ENCODE assay signal across 10 cellular contexts in the genomic region with DNA sequence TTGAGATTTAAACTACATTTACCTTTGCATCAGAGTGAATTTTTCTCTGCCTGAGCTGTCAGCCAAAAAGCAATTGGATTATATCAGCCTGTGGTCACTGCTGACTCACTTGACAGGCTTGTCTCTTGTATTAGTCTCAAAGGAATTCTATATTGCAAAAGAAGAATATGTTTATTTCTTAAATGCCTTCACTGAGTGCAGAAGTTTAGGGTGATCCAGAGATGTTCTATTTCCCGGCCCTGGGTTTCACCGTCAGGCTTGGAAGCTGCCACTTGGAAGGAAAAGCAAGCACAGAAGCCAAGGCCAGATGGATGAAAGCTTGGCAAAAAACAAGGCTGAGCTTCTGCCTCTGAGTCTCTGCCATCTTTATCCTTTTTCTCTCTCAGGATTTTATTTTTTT.
DNase-seq lines count a peak whose midpoint lies in the region; ATAC-seq and TF ChIP-seq lines count a peak whose summit lies in the region.
"Had no signal": no experiment of that assay in that cellular context is flagged by ENCODE, and none has a peak within 500 bp of the region (broad histone marks: within the 10 kb centered on the region; RNA-seq: fewer than 3 reads in every experiment).

No MANE protein-coding gene starts in this region.

- peak overlapping the region; percentile 97 for H2BK120ac ChIP-seq in IMR-90 (ENCODE audit: low read depth, low read length)

- no TSS peak for BruUV-seq in IMR-90 (replicated peaks; lab: Mats Ljungman, UMichigan)

- in situ Hi-C loops in IMR-90 (cut with MboI; ENCODE audit: low sequenced_read_pairs), result loop anchor here (5.0 kb wide), 1 partner anchor 89 kb away; no protein-coding TSS in a partner anchor

- peaks cover 7% of the 10 kb centered on the region for H3K9me1 ChIP-seq in IMR-90 (ENCODE audit: insufficient read depth, low read length)

- 0% methylated on average over 2 of the region's 2 CpGs; no CpG with 5 or more reads in 1 of the 2 experiments for WGBS in IMR-90 (ENCODE audit: extremely low coverage in 2 of 2, insufficient read length in 1 of 2), 2 experiments
- WGBS in body of pancreas, 2 donors, result 58 to 64% methylated on average over 2 of the region's 2 CpGs
- 35% methylated on average over 2 of the region's 2 CpGs for WGBS in suprapubic skin

- ATAC-seq in IMR-90 (ENCODE audit: low read depth) (peak; percentile 87), body of pancreas (peak; percentile 61), GM19463 (IDR thresholded peaks at IDR 0.05; ENCODE audit: unreplicated experiment) (no peak), GM21447 (IDR thresholded peaks at IDR 0.05; ENCODE audit: unreplicated experiment) (no peak)

- no peak overlapping the region for H2AFZ ChIP-seq in IMR-90 (replicated peaks; ENCODE audit: low read length, poor library complexity)

- no peak overlapping the region for H3K4me2 ChIP-seq in IMR-90 (ENCODE audit: low read depth, low read length)

- TF ChIP-seq EP300 in suprapubic skin (IDR thresholded peaks at IDR 0.05), result peak; percentile 33

- H3K4me3 Mint-ChIP-seq in mesothelial cell of epicardium, result no peak overlapping the region
- H3K4me3 Mint-ChIP-seq: immature natural killer cell had no signal

- H3K9me3 ChIP-seq in IMR-90 (ENCODE audit: control insufficient read depth, insufficient read depth, low read length) (no peaks in the 10 kb centered on the region), body of pancreas (no peaks in the 10 kb centered on the region), suprapubic skin (no peaks in the 10 kb centered on the region)

- H3K14ac ChIP-seq in IMR-90 (replicated peaks; ENCODE audit: low read depth, low read length), result peak overlapping the region; percentile 82; the same call in 1 of the 2 replicates

- peaks cover 9% of the 10 kb centered on the region for H3K27me3 Mint-ChIP-seq in mesothelial cell of epicardium (ENCODE audit: low read depth)

- peak overlapping the region; percentile 82; the same call in 1 of the 2 replicates for H3K18ac ChIP-seq in IMR-90 (ENCODE audit: low read depth, low read length)

- H2AK5ac ChIP-seq in IMR-90 (ENCODE audit: low read depth, low read length), result no peak overlapping the region

- TF ChIP-seq POLR2A in IMR-90 (IDR thresholded peaks at IDR 0.05; ENCODE audit: low read depth, low read length) (no peak), body of pancreas (IDR thresholded peaks at IDR 0.05) (no peak), suprapubic skin (IDR thresholded peaks at IDR 0.05) (no peak)

- peak overlapping the region; percentile 24; the same call in 1 of the 3 replicates for H2BK15ac ChIP-seq in IMR-90 (ENCODE audit: low read depth, low read length)

- peak overlapping the region; percentile 87 for H3K27ac ChIP-seq in IMR-90 (ENCODE audit: insufficient read depth, low read length)
- H3K27ac ChIP-seq in body of pancreas, result no peak overlapping the region
- H3K27ac ChIP-seq in suprapubic skin, result no peak overlapping the region

- CTCF ChIA-PET in IMR-90 (lab: Yijun Ruan, JAX), result interaction anchor here (0.6 to 1.3 kb wide), 3 partner anchors 11 to 186 kb away, joined by 4 read pairs; no protein-coding TSS in a partner anchor

- POLR2A ChIA-PET in IMR-90 (lab: Charles Lee; ENCODE audit: unreplicated experiment), result interaction anchor here (0.5 to 1.4 kb wide), 4 partner anchors 33 to 233 kb away, joined by 3 to 4 read pairs (median 4); no protein-coding TSS in a partner anchor

- DNase-seq in IMR-90 (peak; percentile 95), body of pancreas (peak in 3 of 4 donors; percentile 12 to 17 (median 16)), kidney epithelial cell (ENCODE audit: low read depth) (peak; percentile 60), suprapubic skin (ENCODE audit: low spot score in 2 of 2) (no peak), mesothelial cell of epicardium (ENCODE audit: low spot score in 2 of 2, unreplicated experiment in 2 of 2) (no peak)
- DNase-seq: activated CD4-positive, alpha-beta T cell treated with anti-CD3 and anti-CD28 coated beads, Interleukin-2, amount 50 U/mL, for 48 hours; stimulated activated naive CD8-positive, alpha-beta T cell treated with anti-CD3 and anti-CD28 coated beads, Interleukin-15, Interleukin-2, amounts not matched to agents 100 U/mL and 50 U/mL, for 24 hours had no signal

- peak overlapping the region; percentile 54; the same call in 1 of the 2 replicates for H4K5ac ChIP-seq in IMR-90 (ENCODE audit: low read depth, low read length)

- dilution Hi-C loops in IMR-90 (cut with HindIII; ENCODE audit: low sequenced_read_pairs, unreplicated experiment), result no loop called here

- peak overlapping the region; percentile 91 for H4K8ac ChIP-seq in IMR-90 (ENCODE audit: low read depth in 2 of 2, low read length in 2 of 2)

- no peak for TF ChIP-seq CTCF in IMR-90 (conservative IDR thresholded peaks at IDR 0.05; ENCODE audit: low read depth, low read length)
- no peak for TF ChIP-seq CTCF in body of pancreas (IDR thresholded peaks at IDR 0.05)
- TF ChIP-seq CTCF in kidney epithelial cell (IDR thresholded peaks at IDR 0.05; ENCODE audit: insufficient read depth, low read length, poor library complexity, severe bottlenecking), result no peak
- TF ChIP-seq CTCF in suprapubic skin (IDR thresholded peaks at IDR 0.05), result no peak
- TF ChIP-seq CTCF in mesothelial cell of epicardium (IDR thresholded peaks at IDR 0.05; ENCODE audit: unreplicated experiment), result no peak

- H3K36me3 ChIP-seq in IMR-90 (ENCODE audit: control insufficient read depth, insufficient read depth, low read length) (peaks cover 10% of the 10 kb centered on the region), body of pancreas (replicated peaks in 1 of 2; ENCODE audit: insufficient read depth in 1 of 2, low read depth in 2 of 2) (peaks cover 0 to 5% of the 10 kb centered on the region in 2 donors), kidney epithelial cell (ENCODE audit: control insufficient read depth, insufficient read depth, low read length) (no peaks in the 10 kb centered on the region), suprapubic skin (peaks cover 16% of the 10 kb centered on the region)

- H3K23ac ChIP-seq in IMR-90 (ENCODE audit: low read depth, low read length), result no peak overlapping the region; the same call in 1 of the 2 replicates

- H2BK5ac ChIP-seq in IMR-90 (ENCODE audit: low read depth, low read length, poor library complexity, severe bottlenecking), result peak overlapping the region; percentile 89

- H2AK9ac ChIP-seq in IMR-90 (replicated peaks; ENCODE audit: low read depth, low read length, poor library complexity), result no peak overlapping the region

- no peak overlapping the region for H3K27ac Mint-ChIP-seq in mesothelial cell of epicardium

- H3K4me3 ChIP-seq in IMR-90 (ENCODE audit: insufficient read depth, low read depth, low read length) (no peak overlapping the region), body of pancreas (no peak overlapping the region), kidney epithelial cell (ENCODE audit: low read depth, low read length) (no peak overlapping the region), suprapubic skin (no peak overlapping the region)

- peak overlapping the region; percentile 94 for H3K4ac ChIP-seq in IMR-90 (ENCODE audit: low read depth, low read length)

- H3K36me3 Mint-ChIP-seq in mesothelial cell of epicardium, result peaks cover 13% of the 10 kb centered on the region
- H3K36me3 Mint-ChIP-seq: immature natural killer cell had no signal

- intact Hi-C loops in IMR-90 (cut with micrococcal nuclease), result loop anchor here (1.0 to 2.0 kb wide), 2 partner anchors 96 to 186 kb away; no protein-coding TSS in a partner anchor
- intact Hi-C loops in body of pancreas (cut with DNase I), result no loop called here

- H4K20me1 ChIP-seq in IMR-90 (ENCODE audit: insufficient read depth, low read length), result no peaks in the 10 kb centered on the region

- peak; percentile 30 for TF ChIP-seq RAD21 in IMR-90 (IDR thresholded peaks at IDR 0.05; ENCODE audit: low read length)

- peak overlapping the region; percentile 90 for H2BK20ac ChIP-seq in IMR-90 (ENCODE audit: low read depth, low read length)

- H3K9me3 Mint-ChIP-seq in mesothelial cell of epicardium, result no peaks in the 10 kb centered on the region
- H3K9me3 Mint-ChIP-seq: immature natural killer cell had no signal

- H3K27me3 ChIP-seq in IMR-90 (ENCODE audit: control insufficient read depth, insufficient read depth, low read length) (no peaks in the 10 kb centered on the region), body of pancreas (no peaks in the 10 kb centered on the region), kidney epithelial cell (ENCODE audit: control insufficient read depth, insufficient read depth, low read length) (no peaks in the 10 kb centered on the region), suprapubic skin (no peaks in the 10 kb centered on the region)

- H3K9ac ChIP-seq in IMR-90 (ENCODE audit: low read depth, low read length), result peak overlapping the region; percentile 19; the same call in 1 of the 2 replicates

- peak overlapping the region; percentile 80 for H3K56ac ChIP-seq in IMR-90 (ENCODE audit: extremely low read depth, insufficient read depth, low read length)

- peaks cover 4% of the 10 kb centered on the region for H3K4me1 Mint-ChIP-seq in mesothelial cell of epicardium

- H3K79me1 ChIP-seq in IMR-90 (ENCODE audit: low read depth in 1 of 2, low read length in 2 of 2), result peaks cover 0 to 23% of the 10 kb centered on the region in 2 experiments; a peak in 2 of 4 replicates

- H4K91ac ChIP-seq in IMR-90 (ENCODE audit: insufficient read depth, low read depth, low read length), result peak overlapping the region; percentile 96

- H3K4me1 ChIP-seq in IMR-90 (ENCODE audit: control insufficient read depth, insufficient read depth, low read length), result peaks cover 23% of the 10 kb centered on the region
- no peaks in the 10 kb centered on the region for H3K4me1 ChIP-seq in body of pancreas
- H3K4me1 ChIP-seq in suprapubic skin, result peaks cover 3% of the 10 kb centered on the region

TF ChIP-seq in IMR-90, 13 proteins besides CTCF, POLR2A, EP300 and RAD21:
- TF ChIP-seq CEBPB (IDR thresholded peaks at IDR 0.05; ENCODE audit: low read depth, low read length) (peak; percentile 94), NFE2L2 (IDR thresholded peaks at IDR 0.05; ENCODE audit: low read depth, low read length) (no peak), FOS (IDR thresholded peaks at IDR 0.05; ENCODE audit: low read depth, low read length) (peak; percentile 93), MAFK (IDR thresholded peaks at IDR 0.05; ENCODE audit: low read depth, low read length) (0 out of 2 replicates have a peak, but pooled peaks have one; percentile 26)
TF ChIP-seq in IMR-90: peak in this region for 3.

Comparison
In these comparisons a context has a peak if more than half of its experiments do, and no peak if none do; other contexts are left out.
1. ATAC-seq: peak in IMR-90 (single experiment) and body of pancreas (single experiment); none in GM19463 (single experiment) and GM21447 (single experiment).
2. DNase-seq: peak in IMR-90 (single experiment), body of pancreas (3 of 4) and kidney epithelial cell (single experiment); none in suprapubic skin (0 of 2) and mesothelial cell of epicardium (0 of 2).